Comparison of ENCODE assay signal across 1 cellular context in the genomic region with DNA sequence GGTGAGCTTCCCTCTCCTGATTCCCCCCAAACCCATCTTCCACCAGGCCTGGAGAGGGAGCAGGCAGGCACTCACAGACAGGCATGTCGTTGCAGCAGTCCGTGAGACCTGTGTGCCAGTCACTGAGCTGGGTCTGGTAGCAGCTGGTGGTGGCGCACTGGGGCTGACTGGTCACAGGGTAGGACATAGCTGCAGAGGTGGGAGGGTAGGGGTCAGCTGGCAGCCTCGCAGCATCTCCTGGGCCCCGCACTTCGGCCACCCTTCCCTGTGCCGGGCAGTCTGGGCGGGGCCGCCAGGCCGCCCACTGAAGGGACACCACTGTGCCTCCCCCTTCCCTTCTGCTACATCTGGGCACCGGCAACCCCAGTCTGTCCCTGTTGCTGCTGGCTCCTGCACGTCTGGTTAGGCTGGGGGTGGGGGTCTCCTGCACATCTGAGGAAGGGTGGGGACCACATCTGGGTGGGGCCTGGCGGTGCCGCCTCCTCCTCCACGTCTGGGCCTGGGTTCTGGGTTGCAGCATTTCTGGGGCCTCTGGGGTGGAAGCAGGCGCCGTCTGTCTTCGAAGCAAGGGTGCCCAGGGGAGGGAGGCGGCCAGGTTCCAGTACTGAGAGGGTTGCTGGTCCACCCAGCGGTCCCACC.
TF ChIP-seq lines count a peak whose summit lies in the region.

No MANE protein-coding gene starts in this region.

TF ChIP-seq in H1, 55 proteins besides CTCF, POLR2A, EP300 and RAD21:
- TF ChIP-seq TAF7 (optimal IDR thresholded peaks at IDR 0.05; ENCODE audit: borderline replicate concordance, low read depth, low read length): no peak
- no peak for TF ChIP-seq KDM5A (IDR thresholded peaks at IDR 0.05; ENCODE audit: low read length)
- TF ChIP-seq, protein P1, sequence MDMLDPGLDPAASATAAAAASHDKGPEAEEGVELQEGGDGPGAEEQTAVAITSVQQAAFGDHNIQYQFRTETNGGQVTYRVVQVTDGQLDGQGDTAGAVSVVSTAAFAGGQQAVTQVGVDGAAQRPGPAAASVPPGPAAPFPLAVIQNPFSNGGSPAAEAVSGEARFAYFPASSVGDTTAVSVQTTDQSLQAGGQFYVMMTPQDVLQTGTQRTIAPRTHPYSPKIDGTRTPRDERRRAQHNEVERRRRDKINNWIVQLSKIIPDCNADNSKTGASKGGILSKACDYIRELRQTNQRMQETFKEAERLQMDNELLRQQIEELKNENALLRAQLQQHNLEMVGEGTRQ (IDR thresholded peaks at IDR 0.05; ENCODE audit: low read length): no peak
- TF ChIP-seq, protein P2, sequence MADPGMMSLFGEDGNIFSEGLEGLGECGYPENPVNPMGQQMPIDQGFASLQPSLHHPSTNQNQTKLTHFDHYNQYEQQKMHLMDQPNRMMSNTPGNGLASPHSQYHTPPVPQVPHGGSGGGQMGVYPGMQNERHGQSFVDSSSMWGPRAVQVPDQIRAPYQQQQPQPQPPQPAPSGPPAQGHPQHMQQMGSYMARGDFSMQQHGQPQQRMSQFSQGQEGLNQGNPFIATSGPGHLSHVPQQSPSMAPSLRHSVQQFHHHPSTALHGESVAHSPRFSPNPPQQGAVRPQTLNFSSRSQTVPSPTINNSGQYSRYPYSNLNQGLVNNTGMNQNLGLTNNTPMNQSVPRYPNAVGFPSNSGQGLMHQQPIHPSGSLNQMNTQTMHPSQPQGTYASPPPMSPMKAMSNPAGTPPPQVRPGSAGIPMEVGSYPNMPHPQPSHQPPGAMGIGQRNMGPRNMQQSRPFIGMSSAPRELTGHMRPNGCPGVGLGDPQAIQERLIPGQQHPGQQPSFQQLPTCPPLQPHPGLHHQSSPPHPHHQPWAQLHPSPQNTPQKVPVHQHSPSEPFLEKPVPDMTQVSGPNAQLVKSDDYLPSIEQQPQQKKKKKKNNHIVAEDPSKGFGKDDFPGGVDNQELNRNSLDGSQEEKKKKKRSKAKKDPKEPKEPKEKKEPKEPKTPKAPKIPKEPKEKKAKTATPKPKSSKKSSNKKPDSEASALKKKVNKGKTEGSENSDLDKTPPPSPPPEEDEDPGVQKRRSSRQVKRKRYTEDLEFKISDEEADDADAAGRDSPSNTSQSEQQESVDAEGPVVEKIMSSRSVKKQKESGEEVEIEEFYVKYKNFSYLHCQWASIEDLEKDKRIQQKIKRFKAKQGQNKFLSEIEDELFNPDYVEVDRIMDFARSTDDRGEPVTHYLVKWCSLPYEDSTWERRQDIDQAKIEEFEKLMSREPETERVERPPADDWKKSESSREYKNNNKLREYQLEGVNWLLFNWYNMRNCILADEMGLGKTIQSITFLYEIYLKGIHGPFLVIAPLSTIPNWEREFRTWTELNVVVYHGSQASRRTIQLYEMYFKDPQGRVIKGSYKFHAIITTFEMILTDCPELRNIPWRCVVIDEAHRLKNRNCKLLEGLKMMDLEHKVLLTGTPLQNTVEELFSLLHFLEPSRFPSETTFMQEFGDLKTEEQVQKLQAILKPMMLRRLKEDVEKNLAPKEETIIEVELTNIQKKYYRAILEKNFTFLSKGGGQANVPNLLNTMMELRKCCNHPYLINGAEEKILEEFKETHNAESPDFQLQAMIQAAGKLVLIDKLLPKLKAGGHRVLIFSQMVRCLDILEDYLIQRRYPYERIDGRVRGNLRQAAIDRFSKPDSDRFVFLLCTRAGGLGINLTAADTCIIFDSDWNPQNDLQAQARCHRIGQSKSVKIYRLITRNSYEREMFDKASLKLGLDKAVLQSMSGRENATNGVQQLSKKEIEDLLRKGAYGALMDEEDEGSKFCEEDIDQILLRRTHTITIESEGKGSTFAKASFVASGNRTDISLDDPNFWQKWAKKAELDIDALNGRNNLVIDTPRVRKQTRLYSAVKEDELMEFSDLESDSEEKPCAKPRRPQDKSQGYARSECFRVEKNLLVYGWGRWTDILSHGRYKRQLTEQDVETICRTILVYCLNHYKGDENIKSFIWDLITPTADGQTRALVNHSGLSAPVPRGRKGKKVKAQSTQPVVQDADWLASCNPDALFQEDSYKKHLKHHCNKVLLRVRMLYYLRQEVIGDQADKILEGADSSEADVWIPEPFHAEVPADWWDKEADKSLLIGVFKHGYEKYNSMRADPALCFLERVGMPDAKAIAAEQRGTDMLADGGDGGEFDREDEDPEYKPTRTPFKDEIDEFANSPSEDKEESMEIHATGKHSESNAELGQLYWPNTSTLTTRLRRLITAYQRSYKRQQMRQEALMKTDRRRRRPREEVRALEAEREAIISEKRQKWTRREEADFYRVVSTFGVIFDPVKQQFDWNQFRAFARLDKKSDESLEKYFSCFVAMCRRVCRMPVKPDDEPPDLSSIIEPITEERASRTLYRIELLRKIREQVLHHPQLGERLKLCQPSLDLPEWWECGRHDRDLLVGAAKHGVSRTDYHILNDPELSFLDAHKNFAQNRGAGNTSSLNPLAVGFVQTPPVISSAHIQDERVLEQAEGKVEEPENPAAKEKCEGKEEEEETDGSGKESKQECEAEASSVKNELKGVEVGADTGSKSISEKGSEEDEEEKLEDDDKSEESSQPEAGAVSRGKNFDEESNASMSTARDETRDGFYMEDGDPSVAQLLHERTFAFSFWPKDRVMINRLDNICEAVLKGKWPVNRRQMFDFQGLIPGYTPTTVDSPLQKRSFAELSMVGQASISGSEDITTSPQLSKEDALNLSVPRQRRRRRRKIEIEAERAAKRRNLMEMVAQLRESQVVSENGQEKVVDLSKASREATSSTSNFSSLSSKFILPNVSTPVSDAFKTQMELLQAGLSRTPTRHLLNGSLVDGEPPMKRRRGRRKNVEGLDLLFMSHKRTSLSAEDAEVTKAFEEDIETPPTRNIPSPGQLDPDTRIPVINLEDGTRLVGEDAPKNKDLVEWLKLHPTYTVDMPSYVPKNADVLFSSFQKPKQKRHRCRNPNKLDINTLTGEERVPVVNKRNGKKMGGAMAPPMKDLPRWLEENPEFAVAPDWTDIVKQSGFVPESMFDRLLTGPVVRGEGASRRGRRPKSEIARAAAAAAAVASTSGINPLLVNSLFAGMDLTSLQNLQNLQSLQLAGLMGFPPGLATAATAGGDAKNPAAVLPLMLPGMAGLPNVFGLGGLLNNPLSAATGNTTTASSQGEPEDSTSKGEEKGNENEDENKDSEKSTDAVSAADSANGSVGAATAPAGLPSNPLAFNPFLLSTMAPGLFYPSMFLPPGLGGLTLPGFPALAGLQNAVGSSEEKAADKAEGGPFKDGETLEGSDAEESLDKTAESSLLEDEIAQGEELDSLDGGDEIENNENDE (IDR thresholded peaks at IDR 0.05; ENCODE audit: insufficient replicate concordance, low read length): no peak
- TF ChIP-seq EZH2 (IDR thresholded peaks at IDR 0.05; ENCODE audit: low read depth, low read length, severe bottlenecking): no peak
- no peak for TF ChIP-seq CHD1 (IDR thresholded peaks at IDR 0.05; ENCODE audit: low read depth, low read length)
- no peak for TF ChIP-seq KDM4A (IDR thresholded peaks at IDR 0.05; ENCODE audit: low read depth, low read length, severe bottlenecking)
- no peak for TF ChIP-seq HDAC6 (IDR thresholded peaks at IDR 0.05; ENCODE audit: low read depth, low read length)
- TF ChIP-seq ZNF274 (IDR thresholded peaks at IDR 0.05; ENCODE audit: borderline replicate concordance, extremely low read depth, low read length): no peak
- no peak for TF ChIP-seq TCF12 (IDR thresholded peaks at IDR 0.05; ENCODE audit: low read depth, low read length)
- no peak for TF ChIP-seq CTBP2 (IDR thresholded peaks at IDR 0.05; ENCODE audit: borderline replicate concordance, insufficient read depth, insufficient read length, low read length)
- no peak for TF ChIP-seq BACH1 (IDR thresholded peaks at IDR 0.05; ENCODE audit: low read length)
- TF ChIP-seq TEAD4 (IDR thresholded peaks at IDR 0.05; ENCODE audit: low read depth, low read length): no peak
- no peak for TF ChIP-seq SAP30 (IDR thresholded peaks at IDR 0.05; ENCODE audit: insufficient read depth, insufficient replicate concordance, low read length)
- TF ChIP-seq SIN3A (conservative IDR thresholded peaks at IDR 0.05 in 1 of 2, IDR thresholded peaks at IDR 0.05 in 1 of 2; ENCODE audit: low read depth in 1 of 2, low read length in 2 of 2): no peak
- TF ChIP-seq BCL11A (IDR thresholded peaks at IDR 0.05; ENCODE audit: low read depth in 2 of 2, low read length in 2 of 2): no peak
- TF ChIP-seq FOSL1 (IDR thresholded peaks at IDR 0.05; ENCODE audit: insufficient read depth, low read depth, low read length): no peak
- no peak for TF ChIP-seq RFX5 (IDR thresholded peaks at IDR 0.05; ENCODE audit: borderline replicate concordance, low read depth, low read length)
- no peak for TF ChIP-seq GABPA (IDR thresholded peaks at IDR 0.05; ENCODE audit: borderline replicate concordance, insufficient read depth, low read length)
- no peak for TF ChIP-seq CEBPB (IDR thresholded peaks at IDR 0.05; ENCODE audit: low read depth, low read length)
